1 cellular context compared by ENCODE assay signal in genomic region chr10:43371418-43371817, GRCh38.
TF ChIP-seq lines count a peak whose summit lies in the region.

Gene FXYD4, plus strand, starts transcription at chr10:43371636. Its CDS starts 2,111 bp downstream, at chr10:43373747.

TF ChIP-seq in K562, 482 proteins besides CTCF, POLR2A, EP300 and RAD21 (continues in another document):
- TF ChIP-seq FOXA3 (CRISPR knock-in tag; conservative IDR thresholded peaks at IDR 0.05 in 1 of 2, IDR thresholded peaks at IDR 0.05 in 1 of 2) (no peak), MCM7 (IDR thresholded peaks at IDR 0.05) (no peak), SETDB1 (IDR thresholded peaks at IDR 0.05; ENCODE audit: low read length) (no peak), MGA (IDR thresholded peaks at IDR 0.05) (peak; percentile 78), XRCC3 (IDR thresholded peaks at IDR 0.05) (no peak), HDAC1 (IDR thresholded peaks at IDR 0.05) (no peak), ZBTB7A (IDR thresholded peaks at IDR 0.05; ENCODE audit: borderline replicate concordance, control insufficient read depth, low read depth, low read length) (peak; percentile 85), ZNF140 (CRISPR knock-in tag; IDR thresholded peaks at IDR 0.05) (no peak), NKRF (IDR thresholded peaks at IDR 0.05; ENCODE audit: borderline replicate concordance) (peak; percentile 57; the same call in 1 of the 2 replicates), BHLHE40 (IDR thresholded peaks at IDR 0.05; ENCODE audit: low read length) (peak; percentile 49), JUN (IDR thresholded peaks at IDR 0.05; ENCODE audit: borderline replicate concordance, low read depth, low read length) (no peak), JUN (CRISPR knock-in tag; IDR thresholded peaks at IDR 0.05; ENCODE audit: borderline replicate concordance) (no peak), E2F6 (IDR thresholded peaks at IDR 0.05; ENCODE audit: borderline replicate concordance in 1 of 2, extremely low read depth in 1 of 2, insufficient read depth in 1 of 2, insufficient read length in 1 of 2, low read depth in 1 of 2, low read length in 1 of 2, poor library complexity in 1 of 2, severe bottlenecking in 1 of 2) (peak in 1 of 2 experiments; percentile 49), NRF1 (conservative IDR thresholded peaks at IDR 0.05 in 1 of 2, IDR thresholded peaks at IDR 0.05 in 1 of 2) (peak in 1 of 2 experiments; percentile 17; a peak in 1 of 4 replicates), ATF1 (CRISPR knock-in tag; IDR thresholded peaks at IDR 0.05) (no peak), ATF1 (tag; IDR thresholded peaks at IDR 0.05) (peak; percentile 39; the same call in 1 of the 2 replicates), HOMEZ (CRISPR knock-in tag; IDR thresholded peaks at IDR 0.05) (no peak), MAX (CRISPR knock-in tag; IDR thresholded peaks at IDR 0.05) (peak; percentile 72), USF2 (CRISPR knock-in tag; IDR thresholded peaks at IDR 0.05) (peak; percentile 72), L3MBTL2 (IDR thresholded peaks at IDR 0.05) (peak; percentile 91), USF1 (CRISPR knock-in tag; IDR thresholded peaks at IDR 0.05) (peak; percentile 73), ZNF253 (CRISPR knock-in tag; conservative IDR thresholded peaks at IDR 0.05) (no peak), BRF1 (IDR thresholded peaks at IDR 0.05; ENCODE audit: borderline replicate concordance, extremely low read depth, insufficient read length) (no peak), ATF3 (IDR thresholded peaks at IDR 0.05) (peak; percentile 47), ATF3 (CRISPR knock-in tag; conservative IDR thresholded peaks at IDR 0.05) (no peak), ZNF586 (CRISPR knock-in tag; conservative IDR thresholded peaks at IDR 0.05) (no peak), TCFL5 (CRISPR knock-in tag; conservative IDR thresholded peaks at IDR 0.05) (no peak), SIN3A (IDR thresholded peaks at IDR 0.05; ENCODE audit: borderline replicate concordance in 2 of 2, control insufficient read depth in 1 of 2, low read depth in 2 of 2, low read length in 2 of 2) (peak in 1 of 2 experiments; percentile 58; a peak in 1 of 4 replicates), ZC3H8 (IDR thresholded peaks at IDR 0.05) (no peak), ZZZ3 (IDR thresholded peaks at IDR 0.05) (no peak), MXI1 (IDR thresholded peaks at IDR 0.05; ENCODE audit: low read depth, low read length) (peak; percentile 53; the same call in 1 of the 2 replicates), RAD51 (IDR thresholded peaks at IDR 0.05; ENCODE audit: borderline replicate concordance, low read depth) (0 out of 2 replicates have a peak, but pooled peaks have one; percentile 46), CEBPG (CRISPR knock-in tag; IDR thresholded peaks at IDR 0.05) (no peak), CEBPG (tag; conservative IDR thresholded peaks at IDR 0.05 in 1 of 2, IDR thresholded peaks at IDR 0.05 in 1 of 2) (0 out of 4 replicates have a peak, but pooled peaks of 1 of the 2 experiments have one; percentile 39), MNT (conservative IDR thresholded peaks at IDR 0.05) (peak; percentile 86), CREB1 (IDR thresholded peaks at IDR 0.05) (no peak), CREB1 (CRISPR knock-in tag; IDR thresholded peaks at IDR 0.05) (0 out of 2 replicates have a peak, but pooled peaks have one; percentile 24), RBFOX2 (IDR thresholded peaks at IDR 0.05; ENCODE audit: low read depth, low read length) (no peak)
